ENCODE assay signal across 7 cellular contexts in genomic region chr5:40825461-40826043, GRCh38. TPM values are rescaled to one million over a fixed set of nuclear protein-coding genes. Genes with fewer than 3 reads are reported as not detected.
DNase-seq lines count a peak whose midpoint lies in the region; ATAC-seq and TF ChIP-seq lines count a peak whose summit lies in the region.
"Not testable (repeated sequence)": the region's sequence is repeated elsewhere in the genome, so short reads cannot be mapped to it uniquely, and the experiment has no call there.

No MANE protein-coding gene starts in this region.

- CTCF ChIA-PET in SK-N-SH (lab: Yijun Ruan, JAX): not testable (repeated sequence)

- DNase-seq in G401 (ENCODE audit: low spot score) (peak; percentile 46), NB4 (ENCODE audit: low read depth) (peak; percentile 53), endodermal cell (peak; percentile 66)
- DNase-seq in SK-N-SH; activated T-cell treated with anti-CD3 and anti-CD28 coated beads, Interleukin-2, amount 50 U/mL, for 4 hours: not testable (repeated sequence)
- DNase-seq in naive thymus-derived CD8-positive, alpha-beta T cell: peak in 1 of 10 donors; percentile 2

- in situ Hi-C loops in G401 (cut with HindIII; ENCODE audit: low sequenced_read_pairs): not testable (repeated sequence)

- peaks cover 36% of the 10 kb centered on the region for H3K36me3 Mint-ChIP-seq in activated T-cell treated with anti-CD3 and anti-CD28 coated beads, Interleukin-2, amount 50 U/mL, for 4 hours (ENCODE audit: insufficient read depth)
- peaks cover 46% of the 10 kb centered on the region for H3K36me3 Mint-ChIP-seq in endodermal cell (ENCODE audit: low read depth)
- peaks cover 6 to 48% (median 26%) of the 10 kb centered on the region in 3 donors for H3K36me3 Mint-ChIP-seq in naive thymus-derived CD8-positive, alpha-beta T cell

- TF ChIP-seq EP300 in SK-N-SH (IDR thresholded peaks at IDR 0.05; ENCODE audit: borderline replicate concordance in 1 of 2, low read depth in 1 of 2, low read length in 1 of 2): not testable (repeated sequence)

- H3K4me3 Mint-ChIP-seq in activated T-cell treated with anti-CD3 and anti-CD28 coated beads, Interleukin-2, amount 50 U/mL, for 4 hours; endodermal cell; naive thymus-derived CD8-positive, alpha-beta T cell: not testable (repeated sequence)

- H3F3A ChIP-seq in SK-N-SH (replicated peaks; ENCODE audit: insufficient read depth): peaks cover 67% of the 10 kb centered on the region

- not testable (repeated sequence) for H3K9me3 ChIP-seq in SK-N-SH; endodermal cell (ENCODE audit: control insufficient read depth, low read length)

- not testable (repeated sequence) for H3K4me3 ChIP-seq in NB4 (ENCODE audit: low read depth, low read length); SK-N-SH (ENCODE audit: low read depth in 2 of 2, low read length in 1 of 2); endodermal cell (ENCODE audit: low read length)

- H3K4me1 ChIP-seq in SK-N-SH (ENCODE audit: control insufficient read depth in 1 of 2, insufficient read depth in 2 of 2, low read depth in 1 of 2, low read length in 1 of 2); endodermal cell (ENCODE audit: control insufficient read depth, insufficient read depth, low read length): not testable (repeated sequence)

- H3K9me3 Mint-ChIP-seq in activated T-cell treated with anti-CD3 and anti-CD28 coated beads, Interleukin-2, amount 50 U/mL, for 4 hours; endodermal cell; naive thymus-derived CD8-positive, alpha-beta T cell: not testable (repeated sequence)

- POLR2A ChIA-PET in SK-N-SH (lab: Yijun Ruan, JAX): interaction anchor here (1.1 to 1.3 kb wide), 2 partner anchors 10 to 13 kb away, joined by 3 to 4 read pairs; partner anchors contain the start of gene RPL37
- POLR2A ChIA-PET in naive thymus-derived CD8-positive, alpha-beta T cell (lab: Charles Lee): not testable (repeated sequence)

- not testable (repeated sequence) for H3K4me2 ChIP-seq in SK-N-SH

- H3K79me2 ChIP-seq in SK-N-SH (ENCODE audit: insufficient read depth): peaks cover 23% of the 10 kb centered on the region; the same call in 1 of the 2 replicates

- peaks cover 37 to 43% of the 10 kb centered on the region in 2 experiments for H3K36me3 ChIP-seq in SK-N-SH (replicated peaks in 1 of 2; ENCODE audit: control insufficient read depth in 1 of 2, insufficient read depth in 2 of 2, low read length in 1 of 2)
- H3K36me3 ChIP-seq in endodermal cell (ENCODE audit: control insufficient read depth, insufficient read depth, low read length): peaks cover 50% of the 10 kb centered on the region

- not testable (repeated sequence) for H3K27me3 ChIP-seq in SK-N-SH (ENCODE audit: insufficient read depth); endodermal cell (ENCODE audit: control insufficient read depth, insufficient read depth, low read length, poor library complexity, severe bottlenecking)

- 94% methylated on average over 11 of the region's 11 CpGs for WGBS in SK-N-SH (ENCODE audit: low lambda C conversion rate)
- WGBS in endodermal cell (ENCODE audit: insufficient coverage in 1 of 2, insufficient read length in 1 of 2), 2 experiments: 77 to 95% methylated on average over 4 to 11 of the region's 11 CpGs

- H2AFZ ChIP-seq in SK-N-SH (ENCODE audit: low read depth): not testable (repeated sequence)

- not testable (repeated sequence) for H3K9me2 ChIP-seq in SK-N-SH

- not testable (repeated sequence) for H3K27me3 Mint-ChIP-seq in activated T-cell treated with anti-CD3 and anti-CD28 coated beads, Interleukin-2, amount 50 U/mL, for 4 hours (ENCODE audit: low read depth); endodermal cell (ENCODE audit: insufficient read depth); naive thymus-derived CD8-positive, alpha-beta T cell

- H3K9ac ChIP-seq in SK-N-SH; endodermal cell (ENCODE audit: extremely low read depth, low read length, poor library complexity, severe bottlenecking): not testable (repeated sequence)

- peak overlapping the region in 1 of 2 experiments; percentile 9; a peak in 1 of 4 replicates for H3K27ac ChIP-seq in SK-N-SH (ENCODE audit: low read depth in 2 of 2, low read length in 1 of 2)
- H3K27ac ChIP-seq in endodermal cell (ENCODE audit: low read depth, low read length): not testable (repeated sequence)

- H4K20me1 ChIP-seq in SK-N-SH (ENCODE audit: insufficient read depth): peaks cover 50% of the 10 kb centered on the region

- peak; percentile 38 for TF ChIP-seq POLR2A in NB4 (IDR thresholded peaks at IDR 0.05; ENCODE audit: extremely low read depth, insufficient read length)

- H3K4me1 Mint-ChIP-seq in activated T-cell treated with anti-CD3 and anti-CD28 coated beads, Interleukin-2, amount 50 U/mL, for 4 hours (ENCODE audit: low read depth): peaks cover 25% of the 10 kb centered on the region
- H3K4me1 Mint-ChIP-seq in endodermal cell: peaks cover 33% of the 10 kb centered on the region
- peaks cover 10 to 29% (median 17%) of the 10 kb centered on the region in 4 donors for H3K4me1 Mint-ChIP-seq in naive thymus-derived CD8-positive, alpha-beta T cell

- peak; percentile 44 for ATAC-seq in HG02885 (IDR thresholded peaks at IDR 0.05; ENCODE audit: poor library complexity, unreplicated experiment)
- ATAC-seq in activated T-cell treated with anti-CD3 and anti-CD28 coated beads, Interleukin-2, amount 50 U/mL, for 4 hours: peak; percentile 3 to 29
- ATAC-seq in naive thymus-derived CD8-positive, alpha-beta T cell: peak in 1 of 2 donors; percentile 9

- TF ChIP-seq CTCF in NB4 (IDR thresholded peaks at IDR 0.05; ENCODE audit: low read depth, low read length); SK-N-SH (IDR thresholded peaks at IDR 0.05); endodermal cell (conservative IDR thresholded peaks at IDR 0.05): not testable (repeated sequence)

- not testable (repeated sequence) for TF ChIP-seq RAD21 in SK-N-SH (IDR thresholded peaks at IDR 0.05; ENCODE audit: low read length)

- peak overlapping the region; percentile 59 for H3K27ac Mint-ChIP-seq in endodermal cell
- H3K27ac Mint-ChIP-seq in naive thymus-derived CD8-positive, alpha-beta T cell: peak overlapping the region in 6 of 10 donors; percentile 21 to 83 (median 70)

TF ChIP-seq in SK-N-SH, 30 proteins besides CTCF, POLR2A, EP300 and RAD21:
- TF ChIP-seq POLR2AphosphoS5 (IDR thresholded peaks at IDR 0.05; ENCODE audit: low read depth, low read length): peak; percentile 49

RNA-seq across cellular contexts. Expression of gene RPL37, which starts 9.5 kb away (rescaled TPM):
- 299 and 585 TPM in 2 replicates for total RNA-seq in G401 (2014; rRNA removed; shearing (Covaris generic))
- polyA plus RNA-seq in SK-N-SH (2012; rRNA removed): 297 and 465 TPM in 2 replicates
- 477 and 1,130 TPM in 2 replicates for polyA plus RNA-seq in SK-N-SH (2012; cell fraction: cytosol; rRNA removed)
- 230 and 235 TPM in 2 replicates for polyA plus RNA-seq in SK-N-SH (2012; cell fraction: nucleus; rRNA removed)
- 1,000 to 10,000 TPM; 1,753 to 1,834 (median 1,793) TPM for total RNA-seq in activated T-cell treated with anti-CD3 and anti-CD28 coated beads, Interleukin-2, amount 50 U/mL, for 4 hours
- total RNA-seq in endodermal cell: 1,000 to 10,000 TPM; 1,411 to 1,439 TPM
- 2,660 TPM for polyA plus RNA-seq in endodermal cell (2013, experiment 1 of 2)
- polyA plus RNA-seq in endodermal cell (2013, experiment 2 of 2): 2,413 TPM
- 1,000 to 10,000 TPM; 2,282 to 2,435 TPM for total RNA-seq in naive thymus-derived CD8-positive, alpha-beta T cell
- polyA plus RNA-seq in naive thymus-derived CD8-positive, alpha-beta T cell: 1,000 to 10,000 TPM; 2,504 to 3,082 (median 2,628) TPM

RNA-seq across cellular contexts. Expression of gene CARD6, which starts 15.6 kb away (rescaled TPM):
- total RNA-seq in G401 (2014; rRNA removed; shearing (Covaris generic)): not detected in 2 replicates
- 0.03 TPM in 2 replicates for polyA plus RNA-seq in SK-N-SH (2012; rRNA removed)
- polyA plus RNA-seq in SK-N-SH (2012; cell fraction: cytosol; rRNA removed): 0.04 and 0.05 TPM in 2 replicates
- 0.04 TPM in 2 replicates for polyA plus RNA-seq in SK-N-SH (2012; cell fraction: nucleus; rRNA removed)
- total RNA-seq in activated T-cell treated with anti-CD3 and anti-CD28 coated beads, Interleukin-2, amount 50 U/mL, for 4 hours: 1 to 10 TPM in 1 of 3 donors, under 1 TPM in 2; 0.76 to 1.7 (median 0.84) TPM
- total RNA-seq in endodermal cell: under 1 TPM; 0.13 TPM
- polyA plus RNA-seq in endodermal cell (2013, experiment 1 of 2): 0.21 TPM
- not detected for polyA plus RNA-seq in endodermal cell (2013, experiment 2 of 2)
- total RNA-seq in naive thymus-derived CD8-positive, alpha-beta T cell: 1 to 10 TPM; 1.7 to 1.8 TPM
- 1 to 10 TPM in 1 of 3 donors, under 1 TPM in 2; 0.12 to 1.1 (median 0.66) TPM for polyA plus RNA-seq in naive thymus-derived CD8-positive, alpha-beta T cell

RNA-seq across cellular contexts. Expression of gene PRKAA1, which starts 27.4 kb away (rescaled TPM):
- total RNA-seq in G401 (2014; rRNA removed; shearing (Covaris generic)): 33.1 and 74.8 TPM in 2 replicates
- polyA plus RNA-seq in SK-N-SH (2012; rRNA removed): 23.2 and 34.4 TPM in 2 replicates
- polyA plus RNA-seq in SK-N-SH (2012; cell fraction: cytosol; rRNA removed): 24.4 and 27.7 TPM in 2 replicates
- polyA plus RNA-seq in SK-N-SH (2012; cell fraction: nucleus; rRNA removed): 63.9 and 115 TPM in 2 replicates
- total RNA-seq in activated T-cell treated with anti-CD3 and anti-CD28 coated beads, Interleukin-2, amount 50 U/mL, for 4 hours: 10 to 100 TPM; 48.6 to 51.4 (median 50.3) TPM
- 10 to 100 TPM; 47.7 to 50.4 TPM for total RNA-seq in endodermal cell
- polyA plus RNA-seq in endodermal cell (2013, experiment 1 of 2): 28.2 TPM
- polyA plus RNA-seq in endodermal cell (2013, experiment 2 of 2): 28.5 TPM
- 100 to 1,000 TPM; 109 to 115 TPM for total RNA-seq in naive thymus-derived CD8-positive, alpha-beta T cell
- polyA plus RNA-seq in naive thymus-derived CD8-positive, alpha-beta T cell: 10 to 100 TPM; 33.8 to 36.8 (median 34.6) TPM
